ENCODE assay signal across 15 cellular contexts in the genomic region with DNA sequence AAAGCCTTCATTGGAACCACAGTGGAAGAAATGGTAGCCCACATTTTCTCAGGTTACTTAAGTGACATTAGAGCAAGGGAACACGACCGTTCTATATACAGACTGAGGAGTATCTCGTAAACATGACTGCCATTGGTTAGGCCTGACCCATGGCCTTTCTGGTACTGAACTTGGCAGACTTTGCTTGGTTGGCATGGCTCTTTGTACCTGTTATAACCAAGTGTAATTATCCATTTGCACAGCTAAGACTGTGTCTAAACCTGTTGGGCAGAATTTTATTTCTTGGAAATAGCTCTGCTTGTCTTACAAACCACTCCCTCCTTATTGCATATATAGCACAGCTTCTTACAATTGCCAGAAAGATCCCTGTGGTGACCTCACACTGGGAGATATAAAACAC.
DNase-seq lines count a peak whose midpoint lies in the region; ATAC-seq, FAIRE-seq and TF ChIP-seq lines count a peak whose summit lies in the region.
"Had no signal": no experiment of that assay in that cellular context is flagged by ENCODE, and none has a peak within 500 bp of the region (broad histone marks: within the 10 kb centered on the region; RNA-seq: fewer than 3 reads in every experiment).

No MANE protein-coding gene starts in this region.

- H3K27me3 ChIP-seq in K562 (ENCODE audit: control insufficient read depth in 2 of 2, insufficient read depth in 2 of 2, low read length in 2 of 2) (no peaks in the 10 kb centered on the region), esophagus squamous epithelium (no peaks in the 10 kb centered on the region), smooth muscle cell (ENCODE audit: low read depth) (no peaks in the 10 kb centered on the region)
- H3K27me3 ChIP-seq: SJCRH30 had no signal

- H3K79me2 ChIP-seq in K562 (ENCODE audit: control insufficient read depth, insufficient read depth, low read length) (no peaks in the 10 kb centered on the region), smooth muscle cell (ENCODE audit: low read depth) (no peaks in the 10 kb centered on the region)

- DNase-seq in LNCaP clone FGC (ENCODE audit: low read depth) (peak; percentile 98), K562 (ENCODE audit: extremely low read depth in 1 of 4, low spot score in 3 of 4) (no peak), esophagus squamous epithelium (lab: John Stamatoyannopoulos, UW) (no peak), smooth muscle cell (lab: John Stamatoyannopoulos, UW; ENCODE audit: unreplicated experiment) (no peak), GF-D8 (lab: John Stamatoyannopoulos, UW) (no peak), foreskin fibroblast (no peak)
- DNase-seq: C1 segment of cervical spinal cord, DMS79 treated with DMSO at 0.1 percent for 48 hours, Kasumi-1, NCI-H1105 treated with DMSO at 0.1 percent for 48 hours, NCI-H1694 treated with DMSO at 0.1 percent for 48 hours, NCI-H524 treated with DMSO at 0.1 percent for 48 hours, SJCRH30 had no signal

- H2AFZ ChIP-seq in K562 (ENCODE audit: low read depth, low read length) (peak overlapping the region; percentile 69), smooth muscle cell (ENCODE audit: low read depth) (no peak overlapping the region)

- H4K20me1 ChIP-seq in K562 (replicated peaks; ENCODE audit: control insufficient read depth, insufficient read depth, low read length) (no peaks in the 10 kb centered on the region), smooth muscle cell (ENCODE audit: low read depth) (no peaks in the 10 kb centered on the region)

- no peaks in the 10 kb centered on the region for H3K36me3 ChIP-seq in K562 (ENCODE audit: control insufficient read depth, insufficient read depth, low read length)
- H3K36me3 ChIP-seq in esophagus squamous epithelium: no peaks in the 10 kb centered on the region
- H3K36me3 ChIP-seq in smooth muscle cell (ENCODE audit: low read depth): no peaks in the 10 kb centered on the region
- H3K36me3 ChIP-seq: SJCRH30 had no signal

- FAIRE-seq in K562 (lab: Jason Lieb, UNC): no peak

- WGBS in K562 (ENCODE audit: insufficient coverage, low coverage, missing lambda C conversion rate): 65% methylated on average over 3 of the region's 3 CpGs
- WGBS in esophagus squamous epithelium, 2 donors: 33 to 57% methylated on average over 3 of the region's 3 CpGs
- 87% methylated on average over 3 of the region's 3 CpGs for WGBS in smooth muscle cell (ENCODE audit: low lambda C conversion rate)

- no peak overlapping the region for H3K9ac ChIP-seq in K562 (ENCODE audit: insufficient read depth in 1 of 2, low read depth in 2 of 2, low read length in 2 of 2)
- no peak overlapping the region for H3K9ac ChIP-seq in smooth muscle cell (ENCODE audit: low read depth)

- intact Hi-C loops in K562 (cut with micrococcal nuclease): no loop called here
- intact Hi-C loops in esophagus squamous epithelium (cut with DNase I): no loop called here

- no peak for TF ChIP-seq EP300 in K562 (IDR thresholded peaks at IDR 0.05; ENCODE audit: low read length)

- H3K4me1 ChIP-seq in K562 (replicated peaks in 1 of 2; ENCODE audit: control insufficient read depth in 2 of 2, insufficient read depth in 2 of 2, low read length in 2 of 2) (peaks cover 0 to 3% of the 10 kb centered on the region in 2 experiments; a peak in 1 of 5 replicates), esophagus squamous epithelium (peaks cover 7 to 44% (median 17%) of the 10 kb centered on the region in 3 donors), smooth muscle cell (ENCODE audit: low read depth) (no peaks in the 10 kb centered on the region)
- H3K4me1 ChIP-seq: SJCRH30 had no signal

- H3F3A ChIP-seq in smooth muscle cell (ENCODE audit: low read depth): no peaks in the 10 kb centered on the region

- no peak for ATAC-seq in K562
- ATAC-seq in HG03039 (IDR thresholded peaks at IDR 0.05; ENCODE audit: unreplicated experiment): no peak
- ATAC-seq in HG02759 (IDR thresholded peaks at IDR 0.05; ENCODE audit: unreplicated experiment): no peak

- H3K27ac ChIP-seq in K562 (ENCODE audit: extremely low read depth, low read depth, low read length): no peak overlapping the region
- peak overlapping the region; percentile 66 to 86 (median 75) for H3K27ac ChIP-seq in esophagus squamous epithelium
- H3K27ac ChIP-seq in smooth muscle cell (ENCODE audit: low read depth): peak overlapping the region; percentile 11
- H3K27ac ChIP-seq: SJCRH30 had no signal

- H3K4me2 ChIP-seq in K562 (ENCODE audit: insufficient read depth, low read length): no peak overlapping the region
- H3K4me2 ChIP-seq in smooth muscle cell: no peak overlapping the region

- POLR2A ChIA-PET in K562 (lab: Yijun Ruan, JAX): no interaction called here

- TF ChIP-seq CTCF in LNCaP clone FGC (IDR thresholded peaks at IDR 0.05; ENCODE audit: control insufficient read depth, extremely low read depth, insufficient read depth): no peak
- TF ChIP-seq CTCF in K562 (IDR thresholded peaks at IDR 0.05 in 2 of 3, conservative IDR thresholded peaks at IDR 0.05 in 1 of 3; ENCODE audit: insufficient read depth in 2 of 3, low read depth in 1 of 3, low read length in 3 of 3): no peak
- TF ChIP-seq CTCF in esophagus squamous epithelium (IDR thresholded peaks at IDR 0.05): no peak
- TF ChIP-seq CTCF in smooth muscle cell (IDR thresholded peaks at IDR 0.05; ENCODE audit: borderline replicate concordance, insufficient read depth, poor library complexity, severe bottlenecking): no peak
- no peak for TF ChIP-seq CTCF in foreskin fibroblast (IDR thresholded peaks at IDR 0.05; ENCODE audit: low read depth, low read length)

- in situ Hi-C loops in K562 (cut with MboI): no loop called here

- H3K9me3 ChIP-seq in K562 (replicated peaks; ENCODE audit: control insufficient read depth, insufficient read depth, low read depth, low read length) (no peaks in the 10 kb centered on the region), esophagus squamous epithelium (no peaks in the 10 kb centered on the region), smooth muscle cell (replicated peaks; ENCODE audit: low read depth) (no peaks in the 10 kb centered on the region)
- H3K9me3 ChIP-seq: SJCRH30 had no signal

- H3K4me3 ChIP-seq in LNCaP clone FGC (ENCODE audit: low read depth, low read length) (no peak overlapping the region), K562 (no peak overlapping the region), esophagus squamous epithelium (no peak overlapping the region), smooth muscle cell (no peak overlapping the region), foreskin fibroblast (ENCODE audit: low read depth in 1 of 2, low read length in 2 of 2) (no peak overlapping the region)
- H3K4me3 ChIP-seq: SJCRH30 had no signal

- no peak for TF ChIP-seq RAD21 in K562 (CRISPR knock-in tag; conservative IDR thresholded peaks at IDR 0.05 in 1 of 2, IDR thresholded peaks at IDR 0.05 in 1 of 2)

- BruUV-seq in K562 (replicated peaks; lab: Mats Ljungman, UMichigan): no TSS peak

- CTCF ChIA-PET in K562 (lab: Yijun Ruan, JAX; ENCODE audit: low intra/inter-chr PET ratio): no interaction called here

- H3K9me1 ChIP-seq in K562 (ENCODE audit: control insufficient read depth, insufficient read depth, low read length): no peaks in the 10 kb centered on the region

- TF ChIP-seq POLR2A in K562 (conservative IDR thresholded peaks at IDR 0.05): no peak
- no peak for TF ChIP-seq POLR2A in esophagus squamous epithelium (IDR thresholded peaks at IDR 0.05)

TF ChIP-seq in K562, 482 proteins besides CTCF, POLR2A, EP300 and RAD21 (continues in another document):
- TF ChIP-seq ATF7 (IDR thresholded peaks at IDR 0.05) (no peak), RBM17 (IDR thresholded peaks at IDR 0.05; ENCODE audit: borderline replicate concordance, low read depth, low read length) (no peak), AFF1 (IDR thresholded peaks at IDR 0.05; ENCODE audit: low read depth in 1 of 2, partially characterized antibody in 2 of 2) (no peak), PHB2 (IDR thresholded peaks at IDR 0.05; ENCODE audit: low read depth) (no peak)
- TF ChIP-seq, protein P1, sequence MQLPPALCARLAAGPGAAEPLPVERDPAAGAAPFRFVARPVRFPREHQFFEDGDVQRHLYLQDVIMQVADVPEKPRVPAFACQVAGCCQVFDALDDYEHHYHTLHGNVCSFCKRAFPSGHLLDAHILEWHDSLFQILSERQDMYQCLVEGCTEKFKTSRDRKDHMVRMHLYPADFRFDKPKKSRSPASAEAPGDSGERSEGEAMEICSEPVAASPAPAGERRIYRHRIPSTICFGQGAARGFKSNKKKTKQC (CRISPR knock-in tag; IDR thresholded peaks at IDR 0.05): no peak
